In the genomic region with DNA sequence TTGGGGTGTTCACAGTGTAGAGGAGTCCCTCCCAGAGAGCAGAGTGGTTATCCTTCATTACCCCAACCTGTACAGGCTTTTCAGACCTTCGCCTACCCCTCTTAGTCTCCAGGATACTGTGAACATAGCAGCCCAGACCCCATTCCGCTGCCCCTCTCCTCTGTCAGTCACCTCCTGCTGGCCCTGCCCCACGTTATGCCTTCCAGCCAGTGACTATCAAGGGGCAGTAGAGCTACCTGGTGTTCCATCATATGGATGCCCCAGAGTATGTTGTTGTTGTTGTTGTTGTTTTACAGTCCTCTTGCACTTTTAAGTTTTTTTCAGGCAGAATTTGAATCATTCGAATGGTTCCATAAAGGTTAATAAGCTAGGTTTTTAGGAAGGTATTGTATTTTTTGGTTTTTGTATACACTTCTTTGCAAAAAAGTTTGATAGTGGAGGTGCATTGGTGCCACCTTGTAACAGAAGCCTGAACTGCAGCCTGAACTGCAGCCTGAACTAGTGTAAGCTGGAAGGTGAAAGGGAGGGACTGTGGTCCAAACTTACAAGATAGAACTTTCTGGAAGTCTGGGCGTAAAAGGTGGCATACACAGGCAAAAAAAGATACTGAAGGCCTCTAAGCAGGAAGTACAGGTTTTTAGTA, we compare ENCODE assay signal across 8 cellular contexts.
DNase-seq lines count a peak whose midpoint lies in the region; ATAC-seq and TF ChIP-seq lines count a peak whose summit lies in the region.

No MANE protein-coding gene starts in this region.

- H3K27me3 Mint-ChIP-seq in HFFc6 (ENCODE audit: insufficient read depth), result no peaks in the 10 kb centered on the region
- H3K27me3 Mint-ChIP-seq in activated CD4-positive, alpha-beta T cell treated with anti-CD3 and anti-CD28 coated beads, Interleukin-2, amount 10 ng/mL, durations not matched to agents 24 days and 14 days, result no peaks in the 10 kb centered on the region

- ATAC-seq in left colon (peak; percentile 44), GM18867 (IDR thresholded peaks at IDR 0.05; ENCODE audit: unreplicated experiment) (no peak)

- H3K36me3 Mint-ChIP-seq in HFFc6 (ENCODE audit: low read depth), result no peaks in the 10 kb centered on the region
- no peaks in the 10 kb centered on the region for H3K36me3 Mint-ChIP-seq in activated CD4-positive, alpha-beta T cell treated with anti-CD3 and anti-CD28 coated beads, Interleukin-2, amount 10 ng/mL, durations not matched to agents 24 days and 14 days (ENCODE audit: low read depth)

- H3K27ac Mint-ChIP-seq in HFFc6, result no peak overlapping the region
- no peak overlapping the region for H3K27ac Mint-ChIP-seq in activated CD4-positive, alpha-beta T cell treated with anti-CD3 and anti-CD28 coated beads, Interleukin-2, amount 10 ng/mL, durations not matched to agents 24 days and 14 days

- TF ChIP-seq CTCF in HFFc6 (IDR thresholded peaks at IDR 0.05), result peak; percentile 73

- peaks cover 20% of the 10 kb centered on the region for H3K4me1 Mint-ChIP-seq in HFFc6 (ENCODE audit: low read depth)
- no peaks in the 10 kb centered on the region for H3K4me1 Mint-ChIP-seq in activated CD4-positive, alpha-beta T cell treated with anti-CD3 and anti-CD28 coated beads, Interleukin-2, amount 10 ng/mL, durations not matched to agents 24 days and 14 days

- H3K9me3 Mint-ChIP-seq in HFFc6, result no peaks in the 10 kb centered on the region
- H3K9me3 Mint-ChIP-seq in activated CD4-positive, alpha-beta T cell treated with anti-CD3 and anti-CD28 coated beads, Interleukin-2, amount 10 ng/mL, durations not matched to agents 24 days and 14 days, result no peaks in the 10 kb centered on the region

- DNase-seq in NCI-H1092 treated with DMSO at 0.1 percent for 48 hours (lab: John Stamatoyannopoulos, UW) (peak; percentile 2), NCI-H1092 (lab: John Stamatoyannopoulos, UW) (no peak), HFFc6 (peak; percentile 16), left colon (peak in 1 of 2 donors; percentile 6), cortex of kidney (lab: John Stamatoyannopoulos, UW) (no peak)
- DNase-seq in activated CD4-positive, alpha-beta T cell treated with anti-CD3 and anti-CD28 coated beads, Interleukin-2, amount 10 ng/mL, durations not matched to agents 24 days and 14 days, result peak; percentile 58
- DNase-seq in central memory CD4-positive, alpha-beta T cell, result no peak

- no peak overlapping the region for H3K4me3 Mint-ChIP-seq in HFFc6
- H3K4me3 Mint-ChIP-seq in activated CD4-positive, alpha-beta T cell treated with anti-CD3 and anti-CD28 coated beads, Interleukin-2, amount 10 ng/mL, durations not matched to agents 24 days and 14 days, result no peak overlapping the region

- intact Hi-C loops in activated CD4-positive, alpha-beta T cell treated with anti-CD3 and anti-CD28 coated beads, Interleukin-2, amount 10 ng/mL, durations not matched to agents 24 days and 14 days (cut with micrococcal nuclease), result no loop called here
- intact Hi-C loops in left colon (cut with DNase I, micrococcal nuclease), result no loop called here

Comparison
In these comparisons a context has a peak if more than half of its experiments do, and no peak if none do; other contexts are left out.
1. DNase-seq: peak in NCI-H1092 treated with DMSO at 0.1 percent for 48 hours (single experiment), HFFc6 (single experiment) and activated CD4-positive, alpha-beta T cell treated with anti-CD3 and anti-CD28 coated beads, Interleukin-2, amount 10 ng/mL, durations not matched to agents 24 days and 14 days (single experiment); none in NCI-H1092 (single experiment), central memory CD4-positive, alpha-beta T cell (single experiment) and cortex of kidney (single experiment).